In genomic region chr11:121589946-121590537, GRCh38 we compare ENCODE assay signal across 8 cellular contexts.
A peak's percentile ranks its signal among the peaks of the same experiment; 100 is the strongest.
DNase-seq lines count a peak whose midpoint lies in the region; ATAC-seq and TF ChIP-seq lines count a peak whose summit lies in the region.

No MANE protein-coding gene starts in this region.

- H3K4me1 Mint-ChIP-seq in immature natural killer cell = peaks cover 4 to 5% of the 10 kb centered on the region in 2 donors

- H3K9me2 ChIP-seq in Karpas-422 (replicated peaks; ENCODE audit: insufficient read depth, low read length) = no peaks in the 10 kb centered on the region

- no peak for TF ChIP-seq CTCF in ascending aorta (IDR thresholded peaks at IDR 0.05)

- H3K9me3 Mint-ChIP-seq in immature natural killer cell = no peaks in the 10 kb centered on the region

- H3K4me2 ChIP-seq in Karpas-422 (ENCODE audit: low read depth, low read length, poor library complexity, severe bottlenecking) = peak overlapping the region; percentile 60

- H3K79me2 ChIP-seq in Karpas-422 (ENCODE audit: low read length) = peaks cover 37% of the 10 kb centered on the region

- H4K20me1 ChIP-seq in Karpas-422 (ENCODE audit: insufficient read depth, low read depth, low read length) = no peaks in the 10 kb centered on the region

- intact Hi-C loops in cardiac septum (cut with DNase I) = loop anchor here (5.0 kb wide), 2 partner anchors 138 to 343 kb away; partner anchors contain the start of genes SORL1 and SORL1-AS1
- intact Hi-C loops in ascending aorta (cut with DNase I) = loop anchor here (2.0 to 5.0 kb wide), 4 partner anchors 55 to 512 kb away; partner anchors contain the start of genes SORL1 and SORL1-AS1

- H3K4me3 ChIP-seq in Karpas-422 (ENCODE audit: low read length) = peak overlapping the region; percentile 40; the same call in 1 of the 2 replicates
- no peak overlapping the region for H3K4me3 ChIP-seq in ascending aorta

- H3K36me3 Mint-ChIP-seq in immature natural killer cell = peaks cover 27 to 83% (median 59%) of the 10 kb centered on the region in 3 donors

- H3K4me3 Mint-ChIP-seq in immature natural killer cell = no peak overlapping the region

- peaks cover 71% of the 10 kb centered on the region for H3K4me1 ChIP-seq in Karpas-422 (ENCODE audit: low read length)
- H3K4me1 ChIP-seq in ascending aorta = peaks cover 0 to 3% of the 10 kb centered on the region in 2 donors

- H3K9ac ChIP-seq in Karpas-422 (ENCODE audit: low read length) = peak overlapping the region; percentile 60

- H3K36me3 ChIP-seq in Karpas-422 (ENCODE audit: insufficient read depth, low read length) (peaks cover 55% of the 10 kb centered on the region), ascending aorta (peaks cover 0 to 14% of the 10 kb centered on the region in 2 donors)

- no peak overlapping the region for H2AFZ ChIP-seq in Karpas-422 (ENCODE audit: low read length)

- H3K9me3 ChIP-seq in Karpas-422 (ENCODE audit: low read length) (no peaks in the 10 kb centered on the region), ascending aorta (no peaks in the 10 kb centered on the region)

- peak overlapping the region; percentile 30 to 82 (median 78) for H3K27ac Mint-ChIP-seq in immature natural killer cell

- ATAC-seq in GM18517 (IDR thresholded peaks at IDR 0.05; ENCODE audit: unreplicated experiment) = peak; percentile 71
- peak; percentile 80 for ATAC-seq in GM21619 (IDR thresholded peaks at IDR 0.05; ENCODE audit: unreplicated experiment)

- no peaks in the 10 kb centered on the region for H3K27me3 ChIP-seq in Karpas-422 (ENCODE audit: low read length)
- H3K27me3 ChIP-seq in ascending aorta = no peaks in the 10 kb centered on the region

- peaks cover 2 to 19% (median 7%) of the 10 kb centered on the region in 3 donors for H3K27me3 Mint-ChIP-seq in immature natural killer cell (ENCODE audit: low read depth in 3 of 3)

- peak overlapping the region; percentile 97 for H3K27ac ChIP-seq in Karpas-422 (ENCODE audit: low read length)
- no peak overlapping the region for H3K27ac ChIP-seq in ascending aorta

- peak; percentile 78 for DNase-seq in Karpas-422
- DNase-seq in immature natural killer cell = no peak
- no peak for DNase-seq in AG08395 (ENCODE audit: low spot score)
- DNase-seq in cardiac septum (ENCODE audit: low spot score) = no peak
- no peak for DNase-seq in ascending aorta (ENCODE audit: low spot score in 2 of 2)
- DNase-seq in activated effector memory CD4-positive, alpha-beta T cell treated with Interleukin-2 at 50 U/mL for 16 hours = no peak
